Comparison of ENCODE assay signal across 8 cellular contexts in genomic region chr20:49505518-49505917, GRCh38. TPM values are rescaled to one million over a fixed set of nuclear protein-coding genes. Genes with fewer than 3 reads are reported as not detected.
A peak's percentile ranks its signal among the peaks of the same experiment; 100 is the strongest.
DNase-seq lines count a peak whose midpoint lies in the region; ATAC-seq and TF ChIP-seq lines count a peak whose summit lies in the region.
"Had no signal": no experiment of that assay in that cellular context is flagged by ENCODE, and none has a peak within 500 bp of the region (broad histone marks: within the 10 kb centered on the region; RNA-seq: fewer than 3 reads in every experiment).

No MANE protein-coding gene starts in this region.

- no peak overlapping the region for H3K27ac Mint-ChIP-seq in HFFc6
- H3K27ac Mint-ChIP-seq in stimulated activated memory B cell treated with anti-CD40 and anti-IgM and Interleukin-4, amounts not matched to agents 10 μg/mL and 1 μg/mL and 100 μg/mL, for 72 hours, result no peak overlapping the region

- DNase-seq in HFFc6 (peak; percentile 20), NCI-H345 treated with DMSO at 0.1 percent for 48 hours (lab: John Stamatoyannopoulos, UW; ENCODE audit: unreplicated experiment) (peak; percentile 58), fibroblast of gingiva (ENCODE audit: low read depth) (peak; percentile 25), putamen (ENCODE audit: low spot score) (peak; percentile 83), GM10266 (ENCODE audit: extremely low spot score) (no peak)
- DNase-seq in stimulated activated CD8-positive, alpha-beta memory T cell treated with anti-CD3 and anti-CD28 coated beads, Interleukin-4, amount 100 ng/mL, for 48 hours, result no peak

- peaks cover 5% of the 10 kb centered on the region for H3K4me1 Mint-ChIP-seq in HFFc6 (ENCODE audit: low read depth)
- H3K4me1 Mint-ChIP-seq in stimulated activated memory B cell treated with anti-CD40 and anti-IgM and Interleukin-4, amounts not matched to agents 10 μg/mL and 1 μg/mL and 100 μg/mL, for 72 hours, result peaks cover 7% of the 10 kb centered on the region

- H3K9me3 Mint-ChIP-seq in HFFc6, result no peaks in the 10 kb centered on the region
- no peaks in the 10 kb centered on the region for H3K9me3 Mint-ChIP-seq in stimulated activated memory B cell treated with anti-CD40 and anti-IgM and Interleukin-4, amounts not matched to agents 10 μg/mL and 1 μg/mL and 100 μg/mL, for 72 hours

- no peak overlapping the region for H3K4me3 Mint-ChIP-seq in HFFc6
- no peak overlapping the region for H3K4me3 Mint-ChIP-seq in stimulated activated memory B cell treated with anti-CD40 and anti-IgM and Interleukin-4, amounts not matched to agents 10 μg/mL and 1 μg/mL and 100 μg/mL, for 72 hours

- ATAC-seq in stimulated activated memory B cell treated with anti-CD40 and anti-IgM and Interleukin-4, amounts not matched to agents 10 μg/mL and 1 μg/mL and 100 μg/mL, for 72 hours, result no peak

- TF ChIP-seq CTCF in HFFc6 (IDR thresholded peaks at IDR 0.05) (no peak), GM10266 (IDR thresholded peaks at IDR 0.05; ENCODE audit: control insufficient read depth, insufficient read depth, low read depth, missing control alignments) (no peak)

- H3K27me3 Mint-ChIP-seq in HFFc6 (ENCODE audit: insufficient read depth), result peaks cover 44% of the 10 kb centered on the region
- peaks cover 53% of the 10 kb centered on the region for H3K27me3 Mint-ChIP-seq in stimulated activated memory B cell treated with anti-CD40 and anti-IgM and Interleukin-4, amounts not matched to agents 10 μg/mL and 1 μg/mL and 100 μg/mL, for 72 hours

- H3K36me3 Mint-ChIP-seq in HFFc6 (ENCODE audit: low read depth), result no peaks in the 10 kb centered on the region
- no peaks in the 10 kb centered on the region for H3K36me3 Mint-ChIP-seq in stimulated activated memory B cell treated with anti-CD40 and anti-IgM and Interleukin-4, amounts not matched to agents 10 μg/mL and 1 μg/mL and 100 μg/mL, for 72 hours

RNA-seq across cellular contexts. Expression of gene KCNB1, which starts 23.1 kb away (rescaled TPM):
- total RNA-seq in HFFc6 (2021; fragmentation: NEBNext Ultra II Directional; extraction: Animal tissue kit (Norgen Biotek cat#: 25700)), result 1 to 10 TPM in 1 of 6 experiments, under 1 TPM in 5; 0.05 to 1.2 (median 0.20) TPM
- total RNA-seq: activated CD8-positive, alpha-beta memory T cell treated with anti-CD3 and anti-CD28 coated beads for 36 hours had no signal

Comparison
In these comparisons a context has a peak if more than half of its experiments do, and no peak if none do; other contexts are left out.
1. DNase-seq: peak in HFFc6 (single experiment), NCI-H345 treated with DMSO at 0.1 percent for 48 hours (single experiment), fibroblast of gingiva (single experiment) and putamen (single experiment); none in GM10266 (single experiment) and stimulated activated CD8-positive, alpha-beta memory T cell treated with anti-CD3 and anti-CD28 coated beads, Interleukin-4, amount 100 ng/mL, for 48 hours (single experiment).